In the genomic region with DNA sequence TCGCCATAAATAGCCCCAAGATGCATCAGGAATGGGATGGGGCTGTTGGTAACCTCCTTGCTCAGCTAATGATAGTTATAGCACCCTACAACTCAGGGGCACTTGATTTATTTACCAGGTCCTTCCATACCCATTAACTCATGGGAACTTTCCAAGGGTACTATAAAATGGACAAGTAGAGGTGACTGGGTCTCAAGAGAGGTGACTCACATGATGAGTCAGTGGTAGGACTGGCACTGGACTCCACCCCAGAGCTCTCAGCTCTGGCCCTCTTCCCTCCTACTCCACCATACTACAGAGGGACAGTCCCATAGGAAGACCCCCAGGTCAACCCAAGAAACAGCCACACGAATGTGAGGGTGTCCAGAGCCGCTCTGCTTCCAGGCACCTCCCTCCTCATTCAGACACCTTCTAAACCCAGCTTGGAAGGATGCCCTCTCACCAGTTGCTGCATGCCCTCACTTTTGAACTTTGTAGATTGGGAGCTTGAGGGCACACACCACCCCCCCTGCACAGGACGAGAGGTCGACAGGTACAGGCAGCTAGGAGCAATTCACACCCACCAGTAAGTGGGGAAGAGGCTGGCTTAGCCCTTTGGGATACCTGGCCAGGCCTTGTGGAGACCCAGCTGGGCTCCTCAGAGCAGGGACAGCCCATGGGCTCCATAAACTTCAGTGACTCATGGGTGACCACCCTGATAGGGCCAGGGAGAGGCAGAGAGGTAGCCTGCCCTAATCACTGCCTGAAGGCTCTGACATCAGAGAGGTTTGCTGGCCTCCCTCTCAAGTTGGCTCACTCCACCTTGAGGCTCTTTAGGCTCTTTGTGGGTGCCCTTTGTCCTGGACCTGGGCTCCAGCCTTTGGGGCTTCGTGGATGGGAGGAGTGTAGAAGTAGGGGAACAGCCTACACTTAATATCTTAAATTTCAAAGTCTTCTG, we compare ENCODE assay signal across 11 cellular contexts.
DNase-seq lines count a peak whose midpoint lies in the region; ATAC-seq and TF ChIP-seq lines count a peak whose summit lies in the region.
"Had no signal": no experiment of that assay in that cellular context is flagged by ENCODE, and none has a peak within 500 bp of the region (broad histone marks: within the 10 kb centered on the region; RNA-seq: fewer than 3 reads in every experiment).

No MANE protein-coding gene starts in this region.

- no peak overlapping the region for H3K4me3 ChIP-seq in BJ (ENCODE audit: low read depth, low read length)
- no peak overlapping the region for H3K4me3 ChIP-seq in mammary epithelial cell (replicated peaks in 1 of 3; ENCODE audit: insufficient read depth in 1 of 3, low read depth in 2 of 3, low read length in 3 of 3)
- no peak overlapping the region for H3K4me3 ChIP-seq in mucosa of descending colon
- no peak overlapping the region for H3K4me3 ChIP-seq in esophagus muscularis mucosa
- H3K4me3 ChIP-seq: cardiac muscle cell had no signal

- H3K4me2 ChIP-seq in mammary epithelial cell (ENCODE audit: insufficient read depth, low read depth, low read length) = peak overlapping the region; percentile 7

- no peaks in the 10 kb centered on the region for H3K9me3 ChIP-seq in mammary epithelial cell (replicated peaks; ENCODE audit: insufficient read depth, low read length)
- H3K9me3 ChIP-seq in mucosa of descending colon = no peaks in the 10 kb centered on the region
- H3K9me3 ChIP-seq in esophagus muscularis mucosa = no peaks in the 10 kb centered on the region

- no peak for TF ChIP-seq EP300 in esophagus muscularis mucosa (IDR thresholded peaks at IDR 0.05)

- H3K79me2 ChIP-seq in mammary epithelial cell (ENCODE audit: insufficient read depth, low read length) = no peaks in the 10 kb centered on the region

- no peak for TF ChIP-seq POLR2A in esophagus muscularis mucosa (IDR thresholded peaks at IDR 0.05; ENCODE audit: low read depth)

- DNase-seq in BJ (ENCODE audit: low read depth) (peak; percentile 27), LoVo (ENCODE audit: low spot score) (peak; percentile 66), mammary epithelial cell (peak; percentile 60), mucosa of descending colon (peak in 2 of 3 donors; percentile 23 to 54), esophagus muscularis mucosa (ENCODE audit: extremely low spot score) (no peak)
- no peak for DNase-seq in stimulated activated CD4-positive, alpha-beta T cell treated with anti-CD3 and anti-CD28 coated beads, Interleukin-4, amount 100 ng/mL, for 4 hours
- DNase-seq in stimulated activated CD4-positive, alpha-beta T cell treated with anti-CD3 and anti-CD28 coated beads, Interleukin-4, amount 100 ng/mL, for 24 hours = no peak
- no peak for DNase-seq in stimulated activated naive CD4-positive, alpha-beta T cell treated with Interleukin-2 at 50 U/mL for 16 hours (lab: John Stamatoyannopoulos, UW)

- dilution Hi-C loops in mammary epithelial cell (cut with HindIII; ENCODE audit: low sequenced_read_pairs) = no loop called here

- H3K27me3 ChIP-seq in BJ (ENCODE audit: control insufficient read depth, insufficient read depth, low read length) (no peaks in the 10 kb centered on the region), mammary epithelial cell (ENCODE audit: insufficient read depth, low read length) (no peaks in the 10 kb centered on the region), esophagus muscularis mucosa (peaks cover 0 to 8% (median 0%) of the 10 kb centered on the region in 4 donors)

- CTCF ChIA-PET in BJ (lab: Yijun Ruan, JAX) (interaction anchor here (0.9 to 1.4 kb wide), 3 partner anchors 10 to 174 kb away, joined by 3 read pairs; a partner anchor contains a TSS), mammary epithelial cell (lab: Charles Lee; ENCODE audit: low non-redundant PET) (no interaction called here)

- peaks cover 9% of the 10 kb centered on the region for H3K4me1 ChIP-seq in mammary epithelial cell (ENCODE audit: insufficient read depth, low read length)
- H3K4me1 ChIP-seq in mucosa of descending colon (ENCODE audit: low read depth) = peaks cover 18% of the 10 kb centered on the region
- H3K4me1 ChIP-seq in esophagus muscularis mucosa = peaks cover 13 to 19% (median 17%) of the 10 kb centered on the region in 4 donors

- 26% methylated on average over 6 of the region's 6 CpGs for WGBS in mammary epithelial cell (ENCODE audit: low coverage, missing lambda C conversion rate)
- WGBS in esophagus muscularis mucosa = 92% methylated on average over 4 of the region's 6 CpGs

- H2AFZ ChIP-seq in mammary epithelial cell (ENCODE audit: low read depth, low read length) = no peak overlapping the region

- no peak overlapping the region for H3K27ac ChIP-seq in mammary epithelial cell (ENCODE audit: insufficient read depth, low read depth, low read length)
- no peak overlapping the region for H3K27ac ChIP-seq in esophagus muscularis mucosa (replicated peaks in 1 of 4)
- H3K27ac ChIP-seq: C4-2B, cardiac muscle cell had no signal

- peak; percentile 79 for ATAC-seq in mucosa of descending colon
- ATAC-seq: activated CD4-positive, CD25-positive, alpha-beta regulatory T cell treated with anti-CD3 and anti-CD28 coated beads, Interleukin-2, amount 50 U/mL, for 24 hours had no signal

- POLR2A ChIA-PET in BJ (lab: Charles Lee) = no interaction called here

- TF ChIP-seq CTCF in BJ (IDR thresholded peaks at IDR 0.05; ENCODE audit: insufficient read depth, low read depth, low read length) (no peak), mammary epithelial cell (conservative IDR thresholded peaks at IDR 0.05 in 1 of 2, IDR thresholded peaks at IDR 0.05 in 1 of 2; ENCODE audit: extremely low read depth in 1 of 2, insufficient read depth in 1 of 2, low read depth in 1 of 2, low read length in 2 of 2) (no peak), mucosa of descending colon (IDR thresholded peaks at IDR 0.05) (no peak), esophagus muscularis mucosa (IDR thresholded peaks at IDR 0.05) (no peak)

- in situ Hi-C loops in mammary epithelial cell (cut with MboI; ENCODE audit: low sequenced_read_pairs in 2 of 2) = no loop called here

- no peak overlapping the region for H3K9ac ChIP-seq in mammary epithelial cell (ENCODE audit: insufficient read depth, low read length)

- BruUV-seq in mammary epithelial cell (replicated peaks; lab: Mats Ljungman, UMichigan) = no TSS peak

- intact Hi-C loops in mammary epithelial cell (cut with micrococcal nuclease) (no loop called here), mucosa of descending colon (cut with DNase I, micrococcal nuclease) (no loop called here), esophagus muscularis mucosa (cut with DNase I) (no loop called here)

- H3K36me3 ChIP-seq in BJ (ENCODE audit: control insufficient read depth, insufficient read depth, low read length) (no peaks in the 10 kb centered on the region), mammary epithelial cell (ENCODE audit: insufficient read depth, low read length) (no peaks in the 10 kb centered on the region), mucosa of descending colon (ENCODE audit: low read depth) (no peaks in the 10 kb centered on the region), esophagus muscularis mucosa (no peaks in the 10 kb centered on the region)
- H3K36me3 ChIP-seq: cardiac muscle cell had no signal

- no peaks in the 10 kb centered on the region for H4K20me1 ChIP-seq in mammary epithelial cell (ENCODE audit: insufficient read depth, low read length)

Comparison
In these comparisons a context has a peak if more than half of its experiments do, and no peak if none do; other contexts are left out.
1. DNase-seq: peak in BJ (single experiment), LoVo (single experiment), mammary epithelial cell (single experiment) and mucosa of descending colon (2 of 3); none in stimulated activated CD4-positive, alpha-beta T cell treated with anti-CD3 and anti-CD28 coated beads, Interleukin-4, amount 100 ng/mL, for 4 hours (0 of 2), stimulated activated CD4-positive, alpha-beta T cell treated with anti-CD3 and anti-CD28 coated beads, Interleukin-4, amount 100 ng/mL, for 24 hours (single experiment), stimulated activated naive CD4-positive, alpha-beta T cell treated with Interleukin-2 at 50 U/mL for 16 hours (single experiment) and esophagus muscularis mucosa (single experiment).